In the genomic region with DNA sequence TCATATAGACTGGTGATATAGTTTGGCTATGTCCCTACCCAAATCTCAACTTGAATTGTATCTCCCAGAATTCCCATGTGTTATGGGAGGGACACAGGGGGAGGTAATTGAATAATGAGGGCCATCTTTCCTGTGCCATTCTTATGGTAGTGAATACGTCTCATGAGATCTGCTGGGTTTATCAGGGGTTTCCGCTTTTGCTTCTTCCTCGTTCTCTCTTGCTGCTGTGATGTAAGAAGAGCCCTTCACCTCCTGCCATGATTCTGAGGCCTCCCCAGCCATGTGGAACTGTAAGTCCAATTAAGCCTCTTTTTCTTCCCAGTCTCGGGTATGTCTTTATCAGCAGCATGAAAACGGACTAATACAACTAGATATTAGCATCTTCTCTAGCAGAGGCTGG, we compare ENCODE assay signal across 2 cellular contexts. TPM values are rescaled to one million over a fixed set of nuclear protein-coding genes. Genes with fewer than 3 reads are reported as not detected.
"Had no signal": no experiment of that assay in that cellular context is flagged by ENCODE, and none has a peak within 500 bp of the region (broad histone marks: within the 10 kb centered on the region; RNA-seq: fewer than 3 reads in every experiment).

No MANE protein-coding gene starts in this region.

RNA-seq across cellular contexts. Expression of a gene that starts 21.3 kb away (rescaled TPM):
- total RNA-seq: G401, GM12878 had no signal
